Comparison of ENCODE assay signal across 20 cellular contexts in the genomic region with DNA sequence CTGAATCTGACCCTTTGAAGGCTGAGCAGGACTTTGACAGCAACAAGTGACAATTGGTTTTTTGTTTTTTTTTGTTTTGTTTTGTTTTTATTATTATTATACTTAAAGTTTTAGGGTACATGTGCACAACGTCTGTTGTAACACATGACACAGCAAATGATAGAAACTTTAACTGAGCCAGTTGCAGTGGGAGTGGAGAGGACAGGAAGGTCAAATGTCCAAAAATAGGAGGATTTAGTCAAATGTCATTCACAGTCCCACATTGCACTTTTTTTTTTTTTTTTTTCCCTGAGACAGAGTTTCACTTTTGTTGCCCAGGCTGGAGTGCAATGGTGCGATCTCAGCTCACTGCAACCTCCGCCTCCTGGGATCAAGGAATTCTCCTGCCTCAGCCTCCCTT.
"Had no signal": no experiment of that assay in that cellular context is flagged by ENCODE, and none has a peak within 500 bp of the region (broad histone marks: within the 10 kb centered on the region; RNA-seq: fewer than 3 reads in every experiment).

No MANE protein-coding gene starts in this region.

- H3K4me1 ChIP-seq: body of pancreas, psoas muscle had no signal

- H3K27me3 ChIP-seq: body of pancreas, heart left ventricle had no signal

- H3K9me3 ChIP-seq: body of pancreas had no signal

- ATAC-seq: activated CD4-positive, CD25-positive, alpha-beta regulatory T cell treated with anti-CD3 and anti-CD28 coated beads, Interleukin-2, amount 50 U/mL, for 24 hours; activated CD8-positive, alpha-beta memory T cell treated with anti-CD3 and anti-CD28 coated beads, Interleukin-2, amount 10 ng/mL, durations not matched to agents 7 days and 5 days; body of pancreas; left colon; mucosa of descending colon; naive thymus-derived CD8-positive, alpha-beta T cell; psoas muscle had no signal

- H3K4me3 ChIP-seq: body of pancreas, coronary artery, heart left ventricle, mucosa of descending colon, psoas muscle had no signal

- DNase-seq: activated CD4-positive, alpha-beta T cell treated with anti-CD3 and anti-CD28 coated beads, Interleukin-2, amount 50 U/mL, for 4 hours; activated CD8-positive, alpha-beta memory T cell treated with anti-CD3 and anti-CD28 coated beads, Interleukin-2, amount 10 ng/mL, durations not matched to agents 7 days and 5 days; activated effector memory CD4-positive, alpha-beta T cell treated with Interleukin-2 at 50 U/mL for 16 hours; activated T-cell treated with anti-CD3 and anti-CD28 coated beads, Interleukin-2, amount 50 U/mL, for 24 hours; body of pancreas; central memory CD4-positive, alpha-beta T cell; effector CD8-positive, alpha-beta T cell; foreskin melanocyte; heart left ventricle; left colon; mucosa of descending colon; naive thymus-derived CD8-positive, alpha-beta T cell; nucleus accumbens; psoas muscle; stimulated activated CD4-positive, alpha-beta T cell treated with anti-CD3 and anti-CD28 coated beads, Interleukin-12 subunit alpha, Interleukin-12 subunit beta, amount 100 ng/mL, for 4 hours; stimulated activated naive CD4-positive, alpha-beta T cell; substantia nigra; trophoblast cell had no signal

- H3K27ac ChIP-seq: body of pancreas, coronary artery, psoas muscle had no signal

- H3K36me3 ChIP-seq: heart left ventricle had no signal
